Comparison of ENCODE assay signal across 21 cellular contexts in genomic region chr2:53708988-53709387, GRCh38. TPM values are rescaled to one million over a fixed set of nuclear protein-coding genes. Genes with fewer than 3 reads are reported as not detected.
DNase-seq lines count a peak whose midpoint lies in the region; ATAC-seq, FAIRE-seq and TF ChIP-seq lines count a peak whose summit lies in the region.
"Had no signal": no experiment of that assay in that cellular context is flagged by ENCODE, and none has a peak within 500 bp of the region (broad histone marks: within the 10 kb centered on the region; RNA-seq: fewer than 3 reads in every experiment).

No MANE protein-coding gene starts in this region.

- H3K9me3 ChIP-seq in HEK293 (ENCODE audit: control insufficient read depth, insufficient read depth, low read depth, low read length) (no peaks in the 10 kb centered on the region), K562 (replicated peaks; ENCODE audit: control insufficient read depth, insufficient read depth, low read depth, low read length) (peaks cover 7% of the 10 kb centered on the region; the same call in 1 of the 2 replicates)

- FAIRE-seq in K562 (lab: Jason Lieb, UNC): no peak
- FAIRE-seq: GM12878 had no signal

- TF ChIP-seq POLR2A in K562 (conservative IDR thresholded peaks at IDR 0.05): no peak

- intact Hi-C loops in K562 (cut with micrococcal nuclease) (no loop called here), left colon (cut with DNase I, micrococcal nuclease) (no loop called here)

- H4K20me1 ChIP-seq in K562 (replicated peaks; ENCODE audit: control insufficient read depth, insufficient read depth, low read length): no peaks in the 10 kb centered on the region

- in situ Hi-C loops in K562 (cut with MboI): no loop called here

- H3K36me3 ChIP-seq in HEK293 (ENCODE audit: control insufficient read depth in 2 of 2, insufficient read depth in 1 of 2, low read length in 2 of 2) (peaks cover 4 to 54% of the 10 kb centered on the region in 2 experiments; a peak in 2 of 3 replicates), K562 (ENCODE audit: control insufficient read depth, insufficient read depth, low read length) (peaks cover 23% of the 10 kb centered on the region; the same call in 2 of the 3 replicates)

- H3K9me3 Mint-ChIP-seq in activated naive CD8-positive, alpha-beta T cell treated with anti-CD3 and anti-CD28 coated beads, Interleukin-2, amount 50 U/mL, for 24 hours: peaks cover 19% of the 10 kb centered on the region
- peaks cover 18% of the 10 kb centered on the region for H3K9me3 Mint-ChIP-seq in activated naive CD8-positive, alpha-beta T cell treated with anti-CD3 and anti-CD28 coated beads for 36 hours

- TF ChIP-seq CTCF in HEK293 (tag by site-specific recombination; IDR thresholded peaks at IDR 0.05): no peak
- TF ChIP-seq CTCF in K562 (IDR thresholded peaks at IDR 0.05 in 2 of 3, conservative IDR thresholded peaks at IDR 0.05 in 1 of 3; ENCODE audit: insufficient read depth in 2 of 3, low read depth in 1 of 3, low read length in 3 of 3): no peak

- H3K79me2 ChIP-seq in K562 (ENCODE audit: control insufficient read depth, insufficient read depth, low read length): no peaks in the 10 kb centered on the region

- ATAC-seq in activated naive CD8-positive, alpha-beta T cell treated with anti-CD3 and anti-CD28 coated beads, Interleukin-2, amount 50 U/mL, for 24 hours: no peak
- ATAC-seq in K562: peak; percentile 45; the same call in 2 of the 3 replicates
- no peak for ATAC-seq in GM21528 (IDR thresholded peaks at IDR 0.05; ENCODE audit: low FRiP score, unreplicated experiment)
- ATAC-seq in left colon: no peak
- ATAC-seq: GM12878, SK-N-SH treated with all-trans-retinoic acid at 6 μM for 48 hours had no signal

- CTCF ChIA-PET in HEK293 (lab: Yijun Ruan, JAX) (interaction anchor here (0.5 kb wide), 1 partner anchor 47 kb away, joined by 3 read pairs; no protein-coding TSS in a partner anchor), K562 (lab: Yijun Ruan, JAX; ENCODE audit: low intra/inter-chr PET ratio) (no interaction called here)

- peak; percentile 3 for DNase-seq in activated naive CD8-positive, alpha-beta T cell treated with anti-CD3 and anti-CD28 coated beads, Interleukin-2, amount 50 U/mL, for 24 hours
- no peak for DNase-seq in activated naive CD8-positive, alpha-beta T cell treated with anti-CD3 and anti-CD28 coated beads for 36 hours
- DNase-seq in K562 (ENCODE audit: extremely low read depth in 1 of 4, low spot score in 3 of 4) (peak in 1 of 4 experiments; percentile 11), GF-D8 (lab: John Stamatoyannopoulos, UW) (no peak), left colon (no peak)
- DNase-seq: CD4-positive, alpha-beta memory T cell; DMS79; H9; KG1; NCI-H1105; NCI-H146; NCI-H2029; NCI-H2227 treated with DMSO at 0.1 percent for 48 hours; NCI-H510A; NCI-H774; NK-92 treated with Interleukin-12 subunit alpha and Interleukin-12 subunit beta, amount 100 ng/mL, for 24 hours; Peyer's patch had no signal

- POLR2A ChIA-PET in HEK293 (lab: Yijun Ruan, JAX): no interaction called here
- POLR2A ChIA-PET in K562 (lab: Yijun Ruan, JAX): no interaction called here

- no peak overlapping the region for H3K9ac ChIP-seq in K562 (ENCODE audit: insufficient read depth in 1 of 2, low read depth in 2 of 2, low read length in 2 of 2)

- no peak overlapping the region for H3K4me3 Mint-ChIP-seq in activated naive CD8-positive, alpha-beta T cell treated with anti-CD3 and anti-CD28 coated beads, Interleukin-2, amount 50 U/mL, for 24 hours
- no peak overlapping the region for H3K4me3 Mint-ChIP-seq in activated naive CD8-positive, alpha-beta T cell treated with anti-CD3 and anti-CD28 coated beads for 36 hours
- H3K4me3 Mint-ChIP-seq: H9 had no signal

- TF ChIP-seq EP300 in K562 (IDR thresholded peaks at IDR 0.05; ENCODE audit: low read length): no peak

- no peak overlapping the region for H3K4me3 ChIP-seq in HEK293 (ENCODE audit: low read depth, low read length)
- H3K4me3 ChIP-seq in K562: no peak overlapping the region
- H3K4me3 ChIP-seq: GM12878, Peyer's patch had no signal

- H3K36me3 Mint-ChIP-seq in activated naive CD8-positive, alpha-beta T cell treated with anti-CD3 and anti-CD28 coated beads, Interleukin-2, amount 50 U/mL, for 24 hours (ENCODE audit: low read depth): peaks cover 61% of the 10 kb centered on the region
- peaks cover 62% of the 10 kb centered on the region for H3K36me3 Mint-ChIP-seq in activated naive CD8-positive, alpha-beta T cell treated with anti-CD3 and anti-CD28 coated beads for 36 hours

- H3K27me3 ChIP-seq in K562 (ENCODE audit: control insufficient read depth in 2 of 2, insufficient read depth in 2 of 2, low read length in 2 of 2): no peaks in the 10 kb centered on the region
- H3K27me3 ChIP-seq: Peyer's patch had no signal

- H3K4me2 ChIP-seq in K562 (ENCODE audit: insufficient read depth, low read length): no peak overlapping the region

- no TSS peak for BruUV-seq in K562 (replicated peaks; lab: Mats Ljungman, UMichigan)

- no peaks in the 10 kb centered on the region for H3K4me1 Mint-ChIP-seq in activated naive CD8-positive, alpha-beta T cell treated with anti-CD3 and anti-CD28 coated beads, Interleukin-2, amount 50 U/mL, for 24 hours
- no peaks in the 10 kb centered on the region for H3K4me1 Mint-ChIP-seq in activated naive CD8-positive, alpha-beta T cell treated with anti-CD3 and anti-CD28 coated beads for 36 hours
- H3K4me1 Mint-ChIP-seq: H9 had no signal

- H3K27ac ChIP-seq in HEK293 (ENCODE audit: extremely low read depth, low read depth, low read length) (no peak overlapping the region), K562 (ENCODE audit: extremely low read depth, low read depth, low read length) (no peak overlapping the region)
- H3K27ac ChIP-seq: Peyer's patch had no signal

- H3K27ac Mint-ChIP-seq in activated naive CD8-positive, alpha-beta T cell treated with anti-CD3 and anti-CD28 coated beads, Interleukin-2, amount 50 U/mL, for 24 hours: no peak overlapping the region
- no peak overlapping the region for H3K27ac Mint-ChIP-seq in activated naive CD8-positive, alpha-beta T cell treated with anti-CD3 and anti-CD28 coated beads for 36 hours
- H3K27ac Mint-ChIP-seq: CD4-positive, alpha-beta memory T cell; H9 had no signal

- H3K27me3 Mint-ChIP-seq in activated naive CD8-positive, alpha-beta T cell treated with anti-CD3 and anti-CD28 coated beads, Interleukin-2, amount 50 U/mL, for 24 hours: no peaks in the 10 kb centered on the region
- no peaks in the 10 kb centered on the region for H3K27me3 Mint-ChIP-seq in activated naive CD8-positive, alpha-beta T cell treated with anti-CD3 and anti-CD28 coated beads for 36 hours
- H3K27me3 Mint-ChIP-seq: CD4-positive, alpha-beta memory T cell had no signal

- H2AFZ ChIP-seq in K562 (ENCODE audit: low read depth, low read length): no peak overlapping the region

- H3K4me1 ChIP-seq in HEK293 (ENCODE audit: control insufficient read depth, insufficient read depth, low read length) (no peaks in the 10 kb centered on the region), K562 (replicated peaks in 1 of 2; ENCODE audit: control insufficient read depth in 2 of 2, insufficient read depth in 2 of 2, low read length in 2 of 2) (no peaks in the 10 kb centered on the region)
- H3K4me1 ChIP-seq: Peyer's patch had no signal

- no peak for TF ChIP-seq RAD21 in K562 (CRISPR knock-in tag; conservative IDR thresholded peaks at IDR 0.05 in 1 of 2, IDR thresholded peaks at IDR 0.05 in 1 of 2)

- no peaks in the 10 kb centered on the region for H3K9me1 ChIP-seq in K562 (ENCODE audit: control insufficient read depth, insufficient read depth, low read length)

TF ChIP-seq in HEK293, 187 proteins besides CTCF, POLR2A, EP300 and RAD21 (continues in another document):
- peak; percentile 56 for TF ChIP-seq SETDB1 (IDR thresholded peaks at IDR 0.05; ENCODE audit: insufficient read length, low read length)
- no peak for TF ChIP-seq ZNF677 (tag by site-specific recombination; IDR thresholded peaks at IDR 0.05)
- peak; percentile 98 for TF ChIP-seq ZNF585B (tag by site-specific recombination; IDR thresholded peaks at IDR 0.05)
- TF ChIP-seq ZBTB8A (tag by site-specific recombination; IDR thresholded peaks at IDR 0.05): no peak

TF ChIP-seq in K562, 482 proteins besides CTCF, POLR2A, EP300 and RAD21 (continues in another document):
- TF ChIP-seq TRIM28 (IDR thresholded peaks at IDR 0.05) (peak; percentile 69), CBX5 (IDR thresholded peaks at IDR 0.05; ENCODE audit: borderline replicate concordance, low read depth) (peak; percentile 66; the same call in 1 of the 2 replicates), CREB1 (IDR thresholded peaks at IDR 0.05) (no peak), CREB1 (CRISPR knock-in tag; IDR thresholded peaks at IDR 0.05) (no peak)

RNA-seq across cellular contexts. Expression of gene CHAC2, which starts 58.6 kb away (rescaled TPM):
- total RNA-seq in activated naive CD8-positive, alpha-beta T cell treated with anti-CD3 and anti-CD28 coated beads for 36 hours: 10 to 100 TPM; 28.0 to 29.6 TPM
- 1.1 and 3.1 TPM in 2 replicates for total RNA-seq in K562 (2011; cell fraction: chromatin; rRNA removed; ENCODE audit: low replicate concordance)
- total RNA-seq in K562 (2011; cell fraction: nucleolus; rRNA removed): 1.3 TPM in 2 replicates
- 1.7 and 2.3 TPM in 2 replicates for total RNA-seq in K562 (2011; cell fraction: nucleoplasm; rRNA removed)
- 9.8 and 12.7 TPM in 2 replicates for total RNA-seq in K562 (2014; rRNA removed)
- total RNA-seq in K562 (2014; rRNA removed; fragmentation: Illumina TruSeq; extraction: Trizol): 21.9 and 22.6 TPM in 2 replicates
- total RNA-seq in K562 (2015; rRNA removed; fragmentation: Illumina TruSeq; extraction: Trizol): 17.8 and 18.2 TPM in 2 replicates
- 12.2 and 14.7 TPM in 2 replicates for total RNA-seq in K562 (2021)
- 7.4 and 15.7 TPM in 2 replicates for polyA plus RNA-seq in K562 (2011; rRNA removed)
- 3.3 and 3.6 TPM in 2 replicates for polyA plus RNA-seq in K562 (2011; cell fraction: cytosol; rRNA removed)
- polyA plus RNA-seq in K562 (2011; cell fraction: nucleus; rRNA removed): 1.7 and 2.0 TPM in 2 replicates
- polyA plus RNA-seq in K562 (2012): 6.6 and 11.2 TPM in 2 replicates
- polyA plus RNA-seq in K562 (2014; fragmentation: Illumina TruSeq; extraction: Trizol): 12.7 and 19.4 TPM in 2 replicates
- 10 to 100 TPM; 32.6 to 35.6 TPM for polyA plus RNA-seq in K562 (2014; fragmentation: Nextera tagmentation; extraction: Ambion mirVana)
- 11.5 and 13.5 TPM in 2 replicates for polyA plus RNA-seq in K562 (2014; rRNA removed)
- 2.5 and 2.9 TPM in 2 replicates for polyA minus RNA-seq in K562 (2011; rRNA and poly(A)+ RNA removed)
- polyA minus RNA-seq in K562 (2011; cell fraction: cytosol; rRNA and poly(A)+ RNA removed): 1.2 and 2.7 TPM in 2 replicates
- 1.6 and 1.7 TPM in 2 replicates for polyA minus RNA-seq in K562 (2011; cell fraction: nucleus; rRNA and poly(A)+ RNA removed)
- 1 to 10 TPM; 3.7 to 4.5 TPM for total RNA-seq in left colon
